8 cellular contexts compared by ENCODE assay signal in the genomic region with DNA sequence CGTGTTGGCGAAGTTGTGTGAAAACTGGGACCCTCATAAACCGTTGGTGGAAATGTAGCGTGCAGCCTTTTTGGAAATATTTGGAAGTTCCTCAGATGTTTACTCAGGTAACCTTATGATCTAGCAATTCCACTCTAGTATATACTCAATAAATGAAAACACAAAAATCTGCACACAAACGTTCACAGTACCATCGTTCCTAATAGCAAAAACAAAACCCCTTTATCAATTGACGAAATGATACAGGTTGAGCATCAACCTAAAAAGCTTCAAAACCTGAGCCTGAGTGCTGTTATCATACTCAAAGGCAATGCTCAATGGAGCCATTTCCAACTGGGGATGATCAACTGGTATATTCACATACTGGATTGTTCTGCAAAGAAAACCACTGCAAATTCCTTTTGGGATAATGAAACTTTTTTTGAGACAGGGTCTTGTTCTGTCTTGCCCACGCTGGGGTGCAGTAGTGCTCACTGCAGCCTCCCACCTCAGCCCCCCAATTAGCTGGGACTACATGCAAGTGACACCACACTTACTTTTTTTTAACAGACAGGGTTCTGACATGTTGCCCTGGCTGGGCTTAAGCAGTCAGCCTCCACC. TPM values are rescaled to one million over a fixed set of nuclear protein-coding genes. Genes with fewer than 3 reads are reported as not detected.
A peak's percentile ranks its signal among the peaks of the same experiment; 100 is the strongest.
DNase-seq lines count a peak whose midpoint lies in the region; ATAC-seq, FAIRE-seq and TF ChIP-seq lines count a peak whose summit lies in the region.

No MANE protein-coding gene starts in this region.

- no peak overlapping the region for H2AFZ ChIP-seq in PC-3 (ENCODE audit: low read length)

- peaks cover 40% of the 10 kb centered on the region for H3K79me2 ChIP-seq in PC-3 (ENCODE audit: low read length)

- H3K27me3 ChIP-seq in PC-3 (ENCODE audit: low read length) (no peaks in the 10 kb centered on the region), duodenal mucosa (ENCODE audit: control insufficient read depth in 1 of 2, insufficient read depth in 2 of 2, low read length in 2 of 2) (no peaks in the 10 kb centered on the region), pancreas (no peaks in the 10 kb centered on the region)

- H3K9ac ChIP-seq in PC-3 (ENCODE audit: low read length): 0 out of 2 replicates have a peak overlapping the region, but pooled peaks have one; percentile 20
- H3K9ac ChIP-seq in duodenal mucosa (ENCODE audit: low read depth in 1 of 2, low read length in 2 of 2): peak overlapping the region; percentile 48 to 84

- DNase-seq in ELR (ENCODE audit: low read depth) (peak; percentile 40), PC-3 (no peak), pancreas (no peak), C1 segment of cervical spinal cord (lab: John Stamatoyannopoulos, UW) (no peak), SHP77 (lab: John Stamatoyannopoulos, UW) (no peak)

- H3K27ac ChIP-seq in PC-3 (ENCODE audit: low read length) (0 out of 2 replicates have a peak overlapping the region, but pooled peaks have one; percentile 48), duodenal mucosa (ENCODE audit: low read depth, low read length) (peak overlapping the region; percentile 93), pancreas (peak overlapping the region; percentile 87 to 96 (median 92))

- H3K9me3 ChIP-seq in PC-3 (ENCODE audit: low read length) (no peaks in the 10 kb centered on the region), duodenal mucosa (ENCODE audit: control insufficient read depth in 1 of 2, low read length in 2 of 2) (no peaks in the 10 kb centered on the region), pancreas (no peaks in the 10 kb centered on the region)

- CTCF ChIA-PET in PC-3 (lab: Charles Lee): interaction anchor here (0.5 to 0.6 kb wide), 2 partner anchors 23 to 213 kb away, joined by 3 to 5 read pairs; no protein-coding TSS in a partner anchor

- peaks cover 23% of the 10 kb centered on the region for H3K36me3 ChIP-seq in PC-3 (ENCODE audit: low read depth, low read length)
- H3K36me3 ChIP-seq in duodenal mucosa (ENCODE audit: control insufficient read depth in 1 of 2, insufficient read depth in 2 of 2, low read length in 2 of 2): peaks cover 37 to 44% of the 10 kb centered on the region in 2 donors
- H3K36me3 ChIP-seq in pancreas: peaks cover 4 to 31% (median 10%) of the 10 kb centered on the region in 3 donors

- no peaks in the 10 kb centered on the region for H3K9me2 ChIP-seq in PC-3 (replicated peaks; ENCODE audit: low read length)

- H3F3A ChIP-seq in PC-3 (ENCODE audit: low read length, unreplicated experiment): peaks cover 18% of the 10 kb centered on the region

- H3K4me2 ChIP-seq in PC-3 (ENCODE audit: low read length): peak overlapping the region; percentile 83

- POLR2A ChIA-PET in PC-3 (lab: Charles Lee; ENCODE audit: unreplicated experiment): no interaction called here

- TF ChIP-seq CTCF in PC-3 (conservative IDR thresholded peaks at IDR 0.05; ENCODE audit: low read depth, low read length) (no peak), pancreas (IDR thresholded peaks at IDR 0.05) (no peak)

- no TSS peak for BruUV-seq in PC-3 (replicated peaks; lab: Mats Ljungman, UMichigan)

- FAIRE-seq in pancreas (lab: Jason Lieb, UNC): no peak

- ATAC-seq in PC-3 (no peak), pancreas (no peak), GM21447 (IDR thresholded peaks at IDR 0.05; ENCODE audit: unreplicated experiment) (no peak), HG02610 (IDR thresholded peaks at IDR 0.05; ENCODE audit: unreplicated experiment) (no peak)

- peaks cover 15% of the 10 kb centered on the region; the same call in 1 of the 2 replicates for H3K4me1 ChIP-seq in PC-3 (ENCODE audit: insufficient read depth, low read length)
- H3K4me1 ChIP-seq in duodenal mucosa (ENCODE audit: control insufficient read depth in 1 of 2, insufficient read depth in 2 of 2, low read length in 2 of 2): peaks cover 41 to 44% of the 10 kb centered on the region in 2 donors
- peaks cover 10 to 38% (median 19%) of the 10 kb centered on the region in 3 donors for H3K4me1 ChIP-seq in pancreas

- peak overlapping the region; percentile 85; the same call in 1 of the 2 replicates for H3K4me3 ChIP-seq in PC-3 (ENCODE audit: low read length)
- H3K4me3 ChIP-seq in duodenal mucosa (ENCODE audit: low read depth in 1 of 2, low read length in 2 of 2): peak overlapping the region; percentile 75 to 77
- peak overlapping the region; percentile 57 to 92 (median 78) for H3K4me3 ChIP-seq in pancreas

- intact Hi-C loops in PC-3 (cut with micrococcal nuclease) (no loop called here), pancreas (cut with DNase I) (no loop called here)

- peaks cover 23% of the 10 kb centered on the region for H4K20me1 ChIP-seq in PC-3 (ENCODE audit: low read length)

- 63 to 75% methylated on average over 8 of the region's 8 CpGs for WGBS in pancreas, 2 donors

RNA-seq across cellular contexts. Expression of a gene that starts 0.8 kb away (rescaled TPM):
- total RNA-seq in PC-3 (2014; rRNA removed) (5.7 and 6.8 TPM in 2 replicates), pancreas (10 to 100 TPM; 19.5 to 29.5 (median 26.0) TPM)
- 10 to 100 TPM; 48.7 to 49.7 TPM for polyA plus RNA-seq in pancreas

RNA-seq across cellular contexts. Expression of a gene that starts 4.5 kb away (rescaled TPM):
- total RNA-seq in PC-3 (2014; rRNA removed) (773 and 829 TPM in 2 replicates), pancreas (1,000 to 10,000 TPM in 5 of 6 donors, 100 to 1,000 TPM in 1; 958 to 1,707 (median 1,418) TPM)
- polyA plus RNA-seq in pancreas: 1,000 to 10,000 TPM; 1,298 to 1,780 TPM

RNA-seq across cellular contexts. Expression of a gene that starts 27.4 kb away (rescaled TPM):
- total RNA-seq in PC-3 (2014; rRNA removed): 20.2 and 29.8 TPM in 2 replicates
- 10 to 100 TPM; 54.1 to 65.7 (median 56.8) TPM for total RNA-seq in pancreas
- 10 to 100 TPM; 12.6 to 16.3 TPM for polyA plus RNA-seq in pancreas
